In the genomic region with DNA sequence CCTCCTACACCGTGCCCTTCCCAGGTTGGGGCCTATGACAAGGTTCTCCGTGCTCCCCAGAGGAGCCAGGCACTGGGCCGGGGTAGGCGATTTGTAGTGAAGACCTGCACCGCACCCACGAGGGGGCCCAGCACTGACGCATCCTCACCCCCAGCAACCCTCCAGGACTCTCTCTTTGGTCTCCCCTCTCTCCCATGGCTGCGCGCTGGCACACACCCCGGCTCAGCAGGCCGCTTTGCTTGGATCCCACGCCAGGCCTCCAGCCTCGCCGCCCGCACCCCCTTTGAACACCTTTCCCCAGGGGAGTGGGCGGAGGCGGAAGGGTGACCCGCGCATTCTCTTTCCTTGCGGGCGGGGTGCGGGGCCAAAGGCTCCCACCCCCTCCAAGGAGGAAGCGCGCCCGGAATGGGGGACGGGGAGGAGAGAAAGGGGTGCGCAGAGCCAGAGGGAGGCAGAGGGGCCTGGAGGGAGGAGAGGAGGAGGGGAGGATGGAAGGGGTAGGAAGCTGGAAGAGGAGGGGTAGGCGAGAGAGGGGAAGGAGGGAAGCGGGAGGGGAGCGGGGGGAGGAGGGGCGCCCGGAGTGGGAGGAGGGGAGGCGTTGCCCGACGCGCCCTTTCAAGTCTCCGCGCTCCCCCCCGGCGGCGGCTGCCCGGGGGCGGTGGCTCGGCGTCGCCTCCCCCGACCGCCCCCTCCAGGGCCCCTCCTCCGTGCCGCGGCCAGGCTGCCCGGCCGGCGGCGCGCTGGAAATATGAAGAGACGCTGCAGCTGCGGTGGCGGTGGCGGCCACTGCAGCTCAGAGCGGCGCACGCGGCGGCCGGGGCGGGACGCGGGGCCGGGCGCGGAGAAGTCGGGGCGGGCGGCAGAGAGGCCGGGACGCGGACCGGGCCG, we compare ENCODE assay signal across 8 cellular contexts. TPM values are rescaled to one million over a fixed set of nuclear protein-coding genes. Genes with fewer than 3 reads are reported as not detected.
A peak's percentile ranks its signal among the peaks of the same experiment; 100 is the strongest.
DNase-seq lines count a peak whose midpoint lies in the region; ATAC-seq, FAIRE-seq and TF ChIP-seq lines count a peak whose summit lies in the region.

TSS of gene APCDD1 (plus strand) at position 751 of the 888 bp plus-strand sequence. CDS start 347 bp downstream, outside the sequence.

- H3K9me3 Mint-ChIP-seq in activated T-cell treated with anti-CD3 and anti-CD28 coated beads, Interleukin-2, amount 50 U/mL, for 4 hours = no peaks in the 10 kb centered on the region

- no peak for DNase-seq in activated T-cell treated with anti-CD3 and anti-CD28 coated beads, Interleukin-2, amount 50 U/mL, for 4 hours
- DNase-seq in activated T-cell treated with anti-CD3 and anti-CD28 coated beads for 4 hours (no peak), WERI-Rb-1 (peak; percentile 73), globus pallidus (ENCODE audit: low spot score) (peak; percentile 91), nucleus accumbens (lab: John Stamatoyannopoulos, UW) (peak in 53 of 56 donors; percentile 21 to 87 (median 77)), HTR-8/SVneo (ENCODE audit: insufficient read length, low spot score) (no peak), DMS79 (lab: John Stamatoyannopoulos, UW) (no peak)
- DNase-seq in stimulated activated CD4-positive, alpha-beta T cell treated with anti-CD3 and anti-CD28 coated beads, Interleukin-4, amount 100 ng/mL, for 24 hours = no peak

- TF ChIP-seq CTCF in WERI-Rb-1 (IDR thresholded peaks at IDR 0.05; ENCODE audit: low read depth, low read length) = no peak

- H3K36me3 ChIP-seq in WERI-Rb-1 = no peaks in the 10 kb centered on the region

- H3K27me3 Mint-ChIP-seq in activated T-cell treated with anti-CD3 and anti-CD28 coated beads, Interleukin-2, amount 50 U/mL, for 4 hours (ENCODE audit: low read depth) = peaks cover 50% of the 10 kb centered on the region

- H3K9me3 ChIP-seq in WERI-Rb-1 (ENCODE audit: severe bottlenecking) = no peaks in the 10 kb centered on the region

- peak in 1 of 2 donors; percentile 34 for ATAC-seq in activated T-cell treated with anti-CD3 and anti-CD28 coated beads, Interleukin-2, amount 50 U/mL, for 4 hours

- H3K27ac ChIP-seq in WERI-Rb-1 = peak within 1 kb of the TSS; percentile 62

- no peaks in the 10 kb centered on the region for H3K36me3 Mint-ChIP-seq in activated T-cell treated with anti-CD3 and anti-CD28 coated beads, Interleukin-2, amount 50 U/mL, for 4 hours (ENCODE audit: insufficient read depth)

- peak within 1 kb of the TSS; percentile 25 for H3K4me3 Mint-ChIP-seq in activated T-cell treated with anti-CD3 and anti-CD28 coated beads, Interleukin-2, amount 50 U/mL, for 4 hours

- peak within 1 kb of the TSS; percentile 77 for H3K4me3 ChIP-seq in WERI-Rb-1 (ENCODE audit: low read depth, low read length)

- peaks cover 2% of the 10 kb centered on the region for H3K4me1 Mint-ChIP-seq in activated T-cell treated with anti-CD3 and anti-CD28 coated beads, Interleukin-2, amount 50 U/mL, for 4 hours (ENCODE audit: low read depth)

- no peak for FAIRE-seq in HTR-8/SVneo (lab: Jason Lieb, UNC)

- H3K27me3 ChIP-seq in WERI-Rb-1 (ENCODE audit: insufficient read depth, low read depth, severe bottlenecking) = no peaks in the 10 kb centered on the region

RNA-seq across cellular contexts. Expression of gene APCDD1, which starts in this region (rescaled TPM):
- under 1 TPM in 1 of 3 donors, not detected in 2; 0.21 TPM for total RNA-seq in activated T-cell treated with anti-CD3 and anti-CD28 coated beads, Interleukin-2, amount 50 U/mL, for 4 hours

Comparison
In these comparisons a context has a peak if more than half of its experiments do, and no peak if none do; other contexts are left out.
1. DNase-seq: peak in WERI-Rb-1 (single experiment), globus pallidus (single experiment) and nucleus accumbens (53 of 56); none in activated T-cell treated with anti-CD3 and anti-CD28 coated beads, Interleukin-2, amount 50 U/mL, for 4 hours (single experiment), activated T-cell treated with anti-CD3 and anti-CD28 coated beads for 4 hours (single experiment), HTR-8/SVneo (single experiment), stimulated activated CD4-positive, alpha-beta T cell treated with anti-CD3 and anti-CD28 coated beads, Interleukin-4, amount 100 ng/mL, for 24 hours (single experiment) and DMS79 (single experiment).